In genomic region chr5:135253601-135254165, GRCh38 we compare ENCODE assay signal across 22 cellular contexts.
DNase-seq lines count a peak whose midpoint lies in the region; ATAC-seq and TF ChIP-seq lines count a peak whose summit lies in the region.
"Had no signal": no experiment of that assay in that cellular context is flagged by ENCODE, and none has a peak within 500 bp of the region (broad histone marks: within the 10 kb centered on the region; RNA-seq: fewer than 3 reads in every experiment).

No MANE protein-coding gene starts in this region.

- H3K36me3 ChIP-seq in WERI-Rb-1 (no peaks in the 10 kb centered on the region), smooth muscle cell (ENCODE audit: low read depth) (no peaks in the 10 kb centered on the region), prostate gland (no peaks in the 10 kb centered on the region)
- H3K36me3 ChIP-seq: MG63 had no signal

- no peaks in the 10 kb centered on the region for H3K36me3 Mint-ChIP-seq in activated CD8-positive, alpha-beta memory T cell treated with anti-CD3 and anti-CD28 coated beads, Interleukin-2, amount 10 ng/mL, durations not matched to agents 7 days and 5 days

- peak; percentile 15 for DNase-seq in activated CD8-positive, alpha-beta memory T cell treated with anti-CD3 and anti-CD28 coated beads for 24 hours
- DNase-seq in activated CD8-positive, alpha-beta memory T cell treated with anti-CD3 and anti-CD28 coated beads, Interleukin-2, amount 10 ng/mL, durations not matched to agents 7 days and 5 days: no peak
- peak; percentile 6 for DNase-seq in WERI-Rb-1
- peak; percentile 62 for DNase-seq in fibroblast of villous mesenchyme (ENCODE audit: low read depth)
- DNase-seq in smooth muscle cell (lab: John Stamatoyannopoulos, UW; ENCODE audit: unreplicated experiment): no peak
- no peak for DNase-seq in caudate nucleus (lab: John Stamatoyannopoulos, UW)
- DNase-seq in prostate gland (ENCODE audit: low spot score): no peak
- no peak for DNase-seq in anterior cingulate cortex (lab: John Stamatoyannopoulos, UW)
- DNase-seq: COR-L47; Kasumi-1; MG63; NCI-H1048; NCI-H1436; NCI-H2029; NCI-H2171 treated with DMSO at 0.1 percent for 48 hours; NCI-H446 treated with DMSO at 0.1 percent for 48 hours; NCI-H748 treated with DMSO at 0.1 percent for 48 hours; NK-92 treated with Interleukin-12 subunit alpha and Interleukin-12 subunit beta, amount 100 ng/mL, for 24 hours; SHP77; SK-N-SH had no signal

- TF ChIP-seq POLR2A in prostate gland (IDR thresholded peaks at IDR 0.05): no peak

- H3K9ac ChIP-seq in smooth muscle cell (ENCODE audit: low read depth): no peak overlapping the region
- H3K9ac ChIP-seq: SK-N-SH had no signal

- H3K27me3 Mint-ChIP-seq in activated CD8-positive, alpha-beta memory T cell treated with anti-CD3 and anti-CD28 coated beads, Interleukin-2, amount 10 ng/mL, durations not matched to agents 7 days and 5 days: peaks cover 30% of the 10 kb centered on the region

- peaks cover 16% of the 10 kb centered on the region for H3F3A ChIP-seq in smooth muscle cell (ENCODE audit: low read depth)

- peaks cover 14% of the 10 kb centered on the region for H3K4me1 ChIP-seq in smooth muscle cell (ENCODE audit: low read depth)
- H3K4me1 ChIP-seq in prostate gland (replicated peaks): no peaks in the 10 kb centered on the region

- no peak overlapping the region for H3K4me3 Mint-ChIP-seq in activated CD8-positive, alpha-beta memory T cell treated with anti-CD3 and anti-CD28 coated beads, Interleukin-2, amount 10 ng/mL, durations not matched to agents 7 days and 5 days
- H3K4me3 Mint-ChIP-seq: B cell had no signal

- H4K20me1 ChIP-seq in smooth muscle cell (ENCODE audit: low read depth): no peaks in the 10 kb centered on the region

- no peak for ATAC-seq in activated CD8-positive, alpha-beta memory T cell treated with anti-CD3 and anti-CD28 coated beads, Interleukin-2, amount 10 ng/mL, durations not matched to agents 7 days and 5 days

- no peaks in the 10 kb centered on the region for H3K79me2 ChIP-seq in smooth muscle cell (ENCODE audit: low read depth)

- intact Hi-C loops in prostate gland (cut with DNase I): no loop called here

- no peak overlapping the region for H3K27ac Mint-ChIP-seq in activated CD8-positive, alpha-beta memory T cell treated with anti-CD3 and anti-CD28 coated beads, Interleukin-2, amount 10 ng/mL, durations not matched to agents 7 days and 5 days
- H3K27ac Mint-ChIP-seq: B cell had no signal

- no peaks in the 10 kb centered on the region for H3K9me3 ChIP-seq in WERI-Rb-1 (ENCODE audit: severe bottlenecking)
- H3K9me3 ChIP-seq in smooth muscle cell (replicated peaks; ENCODE audit: low read depth): no peaks in the 10 kb centered on the region
- no peaks in the 10 kb centered on the region for H3K9me3 ChIP-seq in prostate gland
- H3K9me3 ChIP-seq: MG63, SK-N-SH had no signal

- H2AFZ ChIP-seq in smooth muscle cell (ENCODE audit: low read depth): no peak overlapping the region

- 25% methylated on average over 8 of the region's 8 CpGs for WGBS in smooth muscle cell (ENCODE audit: low lambda C conversion rate)
- WGBS in prostate gland: 48% methylated on average over 8 of the region's 8 CpGs

- H3K4me1 Mint-ChIP-seq in activated CD8-positive, alpha-beta memory T cell treated with anti-CD3 and anti-CD28 coated beads, Interleukin-2, amount 10 ng/mL, durations not matched to agents 7 days and 5 days: no peaks in the 10 kb centered on the region
- H3K4me1 Mint-ChIP-seq: B cell had no signal

- H3K27ac ChIP-seq in WERI-Rb-1 (peak overlapping the region; percentile 35; the same call in 1 of the 2 replicates), smooth muscle cell (ENCODE audit: low read depth) (peak overlapping the region; percentile 51), caudate nucleus (ENCODE audit: low read depth, low read length) (no peak overlapping the region), prostate gland (no peak overlapping the region)
- H3K27ac ChIP-seq: HL-60 had no signal

- H3K27me3 ChIP-seq in WERI-Rb-1 (ENCODE audit: insufficient read depth, low read depth, severe bottlenecking) (no peaks in the 10 kb centered on the region), smooth muscle cell (ENCODE audit: low read depth) (no peaks in the 10 kb centered on the region), prostate gland (replicated peaks; ENCODE audit: insufficient read depth) (no peaks in the 10 kb centered on the region)
- H3K27me3 ChIP-seq: MG63 had no signal

- TF ChIP-seq CTCF in WERI-Rb-1 (IDR thresholded peaks at IDR 0.05; ENCODE audit: low read depth, low read length): no peak
- TF ChIP-seq CTCF in fibroblast of villous mesenchyme (IDR thresholded peaks at IDR 0.05; ENCODE audit: insufficient read depth, low read depth, low read length): no peak
- no peak for TF ChIP-seq CTCF in smooth muscle cell (IDR thresholded peaks at IDR 0.05; ENCODE audit: borderline replicate concordance, insufficient read depth, poor library complexity, severe bottlenecking)
- no peak for TF ChIP-seq CTCF in prostate gland (IDR thresholded peaks at IDR 0.05)

- H3K9me3 Mint-ChIP-seq in activated CD8-positive, alpha-beta memory T cell treated with anti-CD3 and anti-CD28 coated beads, Interleukin-2, amount 10 ng/mL, durations not matched to agents 7 days and 5 days (ENCODE audit: low read depth): no peaks in the 10 kb centered on the region

- peak overlapping the region; percentile 59 for H3K4me2 ChIP-seq in smooth muscle cell
- H3K4me2 ChIP-seq: SK-N-SH had no signal

- CTCF ChIA-PET in activated CD8-positive, alpha-beta memory T cell treated with anti-CD3 and anti-CD28 coated beads, Interleukin-2, amount 10 ng/mL, durations not matched to agents 7 days and 5 days (lab: Charles Lee): no interaction called here

- H3K4me3 ChIP-seq in WERI-Rb-1 (ENCODE audit: low read depth, low read length) (no peak overlapping the region), fibroblast of villous mesenchyme (ENCODE audit: low read depth, low read length) (no peak overlapping the region), smooth muscle cell (no peak overlapping the region), prostate gland (no peak overlapping the region)
- H3K4me3 ChIP-seq: MG63 had no signal

Comparison
In these comparisons a context has a peak if more than half of its experiments do, and no peak if none do; other contexts are left out.
1. DNase-seq: peak in activated CD8-positive, alpha-beta memory T cell treated with anti-CD3 and anti-CD28 coated beads for 24 hours (single experiment), WERI-Rb-1 (single experiment) and fibroblast of villous mesenchyme (single experiment); none in activated CD8-positive, alpha-beta memory T cell treated with anti-CD3 and anti-CD28 coated beads, Interleukin-2, amount 10 ng/mL, durations not matched to agents 7 days and 5 days (single experiment), smooth muscle cell (single experiment), caudate nucleus (0 of 61), prostate gland (single experiment) and anterior cingulate cortex (0 of 58).
2. H3K27ac ChIP-seq: peak in WERI-Rb-1 (single experiment) and smooth muscle cell (single experiment); none in caudate nucleus (single experiment) and prostate gland (0 of 2).